In the genomic region with DNA sequence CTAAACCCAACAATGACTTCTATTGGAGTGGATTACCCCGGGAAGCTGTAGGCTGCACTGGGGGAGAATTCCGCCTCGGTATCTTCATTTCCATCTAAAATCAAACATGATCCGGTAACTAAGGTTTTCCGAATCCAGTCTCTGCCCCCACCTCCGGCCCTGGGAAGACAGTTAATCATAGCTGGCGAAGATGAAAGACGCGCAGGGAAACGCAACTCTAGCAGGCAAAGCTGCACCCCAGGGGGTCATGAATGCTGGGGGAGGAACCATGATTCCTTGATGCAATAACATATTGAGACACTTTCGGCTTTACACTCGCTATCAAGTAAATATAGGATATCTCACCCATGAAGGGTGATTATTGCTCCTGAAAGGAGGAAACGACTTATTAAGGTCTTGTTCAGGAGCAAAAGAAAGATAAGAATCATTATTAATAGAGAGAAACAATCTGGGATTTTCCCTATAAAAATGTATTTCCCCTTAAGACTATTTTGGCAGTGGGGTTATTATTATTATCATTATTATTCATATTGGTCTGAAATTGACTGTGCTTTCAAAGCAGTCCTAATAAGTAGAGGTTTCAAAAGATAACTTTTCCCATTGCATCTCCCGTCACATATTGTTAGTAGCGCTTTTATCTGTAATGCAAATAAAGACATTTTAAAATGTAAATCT, we compare ENCODE assay signal across 1 cellular context.
TF ChIP-seq lines count a peak whose summit lies in the region.

No MANE protein-coding gene starts in this region.

TF ChIP-seq in GM12878, 131 proteins besides CTCF, POLR2A, EP300 and RAD21 (continued from another document):
- TF ChIP-seq, protein P1, sequence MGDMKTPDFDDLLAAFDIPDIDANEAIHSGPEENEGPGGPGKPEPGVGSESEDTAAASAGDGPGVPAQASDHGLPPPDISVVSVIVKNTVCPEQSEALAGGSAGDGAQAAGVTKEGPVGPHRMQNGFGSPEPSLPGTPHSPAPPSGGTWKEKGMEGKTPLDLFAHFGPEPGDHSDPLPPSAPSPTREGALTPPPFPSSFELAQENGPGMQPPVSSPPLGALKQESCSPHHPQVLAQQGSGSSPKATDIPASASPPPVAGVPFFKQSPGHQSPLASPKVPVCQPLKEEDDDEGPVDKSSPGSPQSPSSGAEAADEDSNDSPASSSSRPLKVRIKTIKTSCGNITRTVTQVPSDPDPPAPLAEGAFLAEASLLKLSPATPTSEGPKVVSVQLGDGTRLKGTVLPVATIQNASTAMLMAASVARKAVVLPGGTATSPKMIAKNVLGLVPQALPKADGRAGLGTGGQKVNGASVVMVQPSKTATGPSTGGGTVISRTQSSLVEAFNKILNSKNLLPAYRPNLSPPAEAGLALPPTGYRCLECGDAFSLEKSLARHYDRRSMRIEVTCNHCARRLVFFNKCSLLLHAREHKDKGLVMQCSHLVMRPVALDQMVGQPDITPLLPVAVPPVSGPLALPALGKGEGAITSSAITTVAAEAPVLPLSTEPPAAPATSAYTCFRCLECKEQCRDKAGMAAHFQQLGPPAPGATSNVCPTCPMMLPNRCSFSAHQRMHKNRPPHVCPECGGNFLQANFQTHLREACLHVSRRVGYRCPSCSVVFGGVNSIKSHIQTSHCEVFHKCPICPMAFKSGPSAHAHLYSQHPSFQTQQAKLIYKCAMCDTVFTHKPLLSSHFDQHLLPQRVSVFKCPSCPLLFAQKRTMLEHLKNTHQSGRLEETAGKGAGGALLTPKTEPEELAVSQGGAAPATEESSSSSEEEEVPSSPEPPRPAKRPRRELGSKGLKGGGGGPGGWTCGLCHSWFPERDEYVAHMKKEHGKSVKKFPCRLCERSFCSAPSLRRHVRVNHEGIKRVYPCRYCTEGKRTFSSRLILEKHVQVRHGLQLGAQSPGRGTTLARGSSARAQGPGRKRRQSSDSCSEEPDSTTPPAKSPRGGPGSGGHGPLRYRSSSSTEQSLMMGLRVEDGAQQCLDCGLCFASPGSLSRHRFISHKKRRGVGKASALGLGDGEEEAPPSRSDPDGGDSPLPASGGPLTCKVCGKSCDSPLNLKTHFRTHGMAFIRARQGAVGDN (IDR thresholded peaks at IDR 0.05), result no peak
- TF ChIP-seq ZZZ3 (IDR thresholded peaks at IDR 0.05; ENCODE audit: control insufficient read depth, insufficient read length, low read depth) (no peak), BRCA1 (IDR thresholded peaks at IDR 0.05; ENCODE audit: low read depth, low read length) (no peak), ATF7 (IDR thresholded peaks at IDR 0.05; ENCODE audit: low read depth) (no peak), SMC3 (IDR thresholded peaks at IDR 0.05; ENCODE audit: borderline replicate concordance, low read length) (no peak), TAF1 (IDR thresholded peaks at IDR 0.05; ENCODE audit: borderline replicate concordance, low read depth, low read length) (no peak), MEF2B (IDR thresholded peaks at IDR 0.05; ENCODE audit: partially characterized antibody, poor library complexity, severe bottlenecking) (peak; percentile 72), HCFC1 (IDR thresholded peaks at IDR 0.05; ENCODE audit: low read length) (no peak), RBBP5 (conservative IDR thresholded peaks at IDR 0.05) (no peak), YY1 (IDR thresholded peaks at IDR 0.05; ENCODE audit: low read depth, low read length) (no peak), EGR1 (IDR thresholded peaks at IDR 0.05; ENCODE audit: borderline replicate concordance in 1 of 2, low read depth in 2 of 2, low read length in 2 of 2) (no peak), EED (IDR thresholded peaks at IDR 0.05; ENCODE audit: low read depth) (peak; percentile 59; the same call in 1 of the 2 replicates), JUNB (IDR thresholded peaks at IDR 0.05) (peak; percentile 98)
- TF ChIP-seq, protein P2, sequence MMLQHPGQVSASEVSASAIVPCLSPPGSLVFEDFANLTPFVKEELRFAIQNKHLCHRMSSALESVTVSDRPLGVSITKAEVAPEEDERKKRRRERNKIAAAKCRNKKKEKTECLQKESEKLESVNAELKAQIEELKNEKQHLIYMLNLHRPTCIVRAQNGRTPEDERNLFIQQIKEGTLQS (IDR thresholded peaks at IDR 0.05; ENCODE audit: borderline replicate concordance, extremely low read depth, low read depth, low read length), result no peak
- TF ChIP-seq, protein P3, sequence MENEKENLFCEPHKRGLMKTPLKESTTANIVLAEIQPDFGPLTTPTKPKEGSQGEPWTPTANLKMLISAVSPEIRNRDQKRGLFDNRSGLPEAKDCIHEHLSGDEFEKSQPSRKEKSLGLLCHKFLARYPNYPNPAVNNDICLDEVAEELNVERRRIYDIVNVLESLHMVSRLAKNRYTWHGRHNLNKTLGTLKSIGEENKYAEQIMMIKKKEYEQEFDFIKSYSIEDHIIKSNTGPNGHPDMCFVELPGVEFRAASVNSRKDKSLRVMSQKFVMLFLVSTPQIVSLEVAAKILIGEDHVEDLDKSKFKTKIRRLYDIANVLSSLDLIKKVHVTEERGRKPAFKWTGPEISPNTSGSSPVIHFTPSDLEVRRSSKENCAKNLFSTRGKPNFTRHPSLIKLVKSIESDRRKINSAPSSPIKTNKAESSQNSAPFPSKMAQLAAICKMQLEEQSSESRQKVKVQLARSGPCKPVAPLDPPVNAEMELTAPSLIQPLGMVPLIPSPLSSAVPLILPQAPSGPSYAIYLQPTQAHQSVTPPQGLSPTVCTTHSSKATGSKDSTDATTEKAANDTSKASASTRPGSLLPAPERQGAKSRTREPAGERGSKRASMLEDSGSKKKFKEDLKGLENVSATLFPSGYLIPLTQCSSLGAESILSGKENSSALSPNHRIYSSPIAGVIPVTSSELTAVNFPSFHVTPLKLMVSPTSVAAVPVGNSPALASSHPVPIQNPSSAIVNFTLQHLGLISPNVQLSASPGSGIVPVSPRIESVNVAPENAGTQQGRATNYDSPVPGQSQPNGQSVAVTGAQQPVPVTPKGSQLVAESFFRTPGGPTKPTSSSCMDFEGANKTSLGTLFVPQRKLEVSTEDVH (IDR thresholded peaks at IDR 0.05; ENCODE audit: low read depth, partially characterized antibody), result no peak
